ENCODE assay signal across 34 cellular contexts in genomic region chr6:95231416-95231815, GRCh38.
"Had no signal": no experiment of that assay in that cellular context is flagged by ENCODE, and none has a peak within 500 bp of the region (broad histone marks: within the 10 kb centered on the region; RNA-seq: fewer than 3 reads in every experiment).

No MANE protein-coding gene starts in this region.

- H3K27ac Mint-ChIP-seq: activated B cell treated with CpG ODN at 0.5 μM for 24 hours; activated CD8-positive, alpha-beta T cell treated with anti-CD3 and anti-CD28 coated beads for 36 hours; activated naive CD8-positive, alpha-beta T cell; activated T-helper 17 cell treated with anti-CD3 and anti-CD28 coated beads, Interleukin-2, amount 50 U/mL, for 72 hours; brain; T-helper 2 cell treated with Interferon-gamma antibody and Interleukin-4, amounts not matched to agents 5 μg/mL and 100 μg/mL, for 36 hours had no signal

- H3K4me3 Mint-ChIP-seq: activated B cell treated with CpG ODN at 0.5 μM for 24 hours; activated CD8-positive, alpha-beta T cell treated with anti-CD3 and anti-CD28 coated beads for 36 hours; activated naive CD8-positive, alpha-beta T cell; activated T-cell treated with anti-CD3 and anti-CD28 coated beads, Interleukin-2, amount 50 U/mL, for 4 hours; activated T-helper 17 cell treated with anti-CD3 and anti-CD28 coated beads, Interleukin-2, amount 50 U/mL, for 72 hours; brain; T-helper 2 cell treated with Interferon-gamma antibody and Interleukin-4, amounts not matched to agents 5 μg/mL and 100 μg/mL, for 36 hours had no signal

- H3K4me2 ChIP-seq: hepatocyte had no signal

- ATAC-seq: activated CD4-positive, CD25-positive, alpha-beta regulatory T cell treated with anti-CD3 and anti-CD28 coated beads, Interleukin-2, amount 50 U/mL, for 24 hours; activated CD8-positive, alpha-beta T cell treated with anti-CD3 and anti-CD28 coated beads for 36 hours; activated T-cell treated with anti-CD3 and anti-CD28 coated beads, Interleukin-2, amount 50 U/mL, for 4 hours; activated T-helper 17 cell treated with anti-CD3 and anti-CD28 coated beads, Interleukin-2, amount 50 U/mL, for 72 hours; gastroesophageal sphincter; heart right ventricle had no signal

- H3K36me3 Mint-ChIP-seq: activated naive CD8-positive, alpha-beta T cell; brain had no signal

- H2AFZ ChIP-seq: hepatocyte had no signal

- H3K36me3 ChIP-seq: breast epithelium, cardiac muscle cell, colonic mucosa, esophagus squamous epithelium, gastroesophageal sphincter, heart right ventricle, WERI-Rb-1 had no signal

- FAIRE-seq: endometrium, endothelial cell of umbilical vein had no signal

- H3K9me3 ChIP-seq: breast epithelium, colonic mucosa, esophagus squamous epithelium, gastroesophageal sphincter, heart right ventricle had no signal

- H3K27me3 ChIP-seq: breast epithelium, colonic mucosa, esophagus squamous epithelium, gastroesophageal sphincter, hepatocyte had no signal

- H3K4me3 ChIP-seq: breast epithelium, cardiac muscle cell, colonic mucosa, esophagus squamous epithelium, gastroesophageal sphincter, heart right ventricle, hepatocyte had no signal

- H3K4me1 Mint-ChIP-seq: activated B cell treated with CpG ODN at 0.5 μM for 24 hours; activated T-helper 17 cell treated with anti-CD3 and anti-CD28 coated beads, Interleukin-2, amount 50 U/mL, for 72 hours had no signal

- H3K79me2 ChIP-seq: hepatocyte had no signal

- DNase-seq: activated B cell treated with CpG ODN at 0.5 μM for 24 hours; activated CD4-positive, alpha-beta T cell treated with anti-CD3 and anti-CD28 coated beads for 48 hours; activated CD4-positive, alpha-beta T cell treated with anti-CD3 and anti-CD28 coated beads, Interleukin-2, amount 50 U/mL, for 1 hour; activated CD4-positive, alpha-beta T cell treated with anti-CD3 and anti-CD28 coated beads, Interleukin-2, amount 50 U/mL, for 48 hours; activated CD8-positive, alpha-beta memory T cell treated with anti-CD3 and anti-CD28 coated beads for 24 hours; activated CD8-positive, alpha-beta T cell treated with anti-CD3 and anti-CD28 coated beads for 36 hours; activated effector memory CD4-positive, alpha-beta T cell treated with Interleukin-2 at 50 U/mL for 16 hours; activated gamma-delta T cell treated with Interleukin-2 at 50 U/mL for 16 hours; activated naive CD4-positive, alpha-beta T cell treated with anti-CD3 and anti-CD28 coated beads, Interleukin-2, amount 50 U/mL, for 16 hours; activated naive CD4-positive, alpha-beta T cell treated with Interleukin-2 at 50 U/mL for 16 hours; activated T-cell treated with anti-CD3 and anti-CD28 coated beads, Interleukin-2, amount 50 U/mL, for 4 hours; amygdala; aorta; central memory CD4-positive, alpha-beta T cell; cerebellar nuclear complex; colonic mucosa; effector CD8-positive, alpha-beta T cell; esophagus squamous epithelium; foreskin melanocyte; heart right ventricle; T1000; WERI-Rb-1 had no signal

- H3K27ac ChIP-seq: breast epithelium, cardiac muscle cell, colonic mucosa, epithelial cell of prostate, esophagus squamous epithelium, gastroesophageal sphincter, heart right ventricle, hepatocyte, WERI-Rb-1 had no signal

- H3K9me3 Mint-ChIP-seq: activated B cell treated with CpG ODN at 0.5 μM for 24 hours; activated CD8-positive, alpha-beta T cell treated with anti-CD3 and anti-CD28 coated beads for 36 hours; activated T-cell treated with anti-CD3 and anti-CD28 coated beads, Interleukin-2, amount 50 U/mL, for 4 hours; activated T-helper 17 cell treated with anti-CD3 and anti-CD28 coated beads, Interleukin-2, amount 50 U/mL, for 72 hours; brain; T-helper 2 cell treated with Interferon-gamma antibody and Interleukin-4, amounts not matched to agents 5 μg/mL and 100 μg/mL, for 36 hours had no signal

- H3K27me3 Mint-ChIP-seq: activated B cell treated with CpG ODN at 0.5 μM for 24 hours; activated CD8-positive, alpha-beta T cell treated with anti-CD3 and anti-CD28 coated beads for 36 hours; activated naive CD8-positive, alpha-beta T cell had no signal

- H3K4me1 ChIP-seq: breast epithelium, colonic mucosa, esophagus squamous epithelium, gastroesophageal sphincter, heart right ventricle had no signal
